ENCODE assay signal across 9 cellular contexts in the genomic region with DNA sequence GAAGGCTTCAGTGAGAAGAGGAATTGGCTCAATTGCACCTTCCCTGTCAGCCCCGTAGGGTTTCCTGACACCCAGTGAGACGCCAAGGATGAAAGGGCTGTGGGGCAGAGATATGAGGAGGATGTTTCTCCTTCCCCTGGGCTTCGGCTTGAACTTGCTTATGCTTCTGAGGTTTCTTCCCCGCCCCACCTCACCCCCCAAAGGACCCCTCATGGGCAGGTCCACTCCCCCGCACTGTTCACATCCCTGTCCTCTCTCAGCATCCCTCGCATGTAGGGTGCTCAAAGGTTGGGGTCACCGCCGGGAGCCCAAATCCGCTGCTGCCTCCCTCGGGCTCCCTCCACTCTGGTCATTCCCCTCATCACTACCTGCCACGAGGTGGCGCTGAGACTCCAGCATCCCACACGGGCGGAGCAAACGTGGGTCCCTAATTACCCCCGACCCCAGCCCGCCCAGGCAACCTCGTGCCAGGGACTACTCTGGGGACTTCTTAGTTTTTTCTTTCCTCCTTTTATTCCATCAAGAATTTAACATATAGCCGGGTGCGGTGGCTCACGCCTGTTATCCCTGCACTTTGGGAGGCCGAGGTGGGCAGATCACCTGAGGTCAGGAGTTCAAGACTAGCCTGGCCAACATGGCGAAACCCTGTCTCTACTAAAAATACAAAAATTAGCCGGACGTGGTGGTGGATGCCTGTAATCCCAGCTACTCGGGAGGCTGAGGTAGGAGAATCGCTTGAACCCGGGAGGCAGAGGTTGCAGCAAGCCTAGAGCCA. TPM values are rescaled to one million over a fixed set of nuclear protein-coding genes. Genes with fewer than 3 reads are reported as not detected.
DNase-seq lines count a peak whose midpoint lies in the region; ATAC-seq and TF ChIP-seq lines count a peak whose summit lies in the region.
"Had no signal": no experiment of that assay in that cellular context is flagged by ENCODE, and none has a peak within 500 bp of the region (broad histone marks: within the 10 kb centered on the region; RNA-seq: fewer than 3 reads in every experiment).

No MANE protein-coding gene starts in this region.

- no peak for ATAC-seq in GM18907 (IDR thresholded peaks at IDR 0.05; ENCODE audit: unreplicated experiment)

- H3K4me2 ChIP-seq in OCI-LY7 (ENCODE audit: low read length) (no peak overlapping the region), parathyroid adenoma (ENCODE audit: low read length) (no peak overlapping the region)

- H3K36me3 ChIP-seq in OCI-LY7 (ENCODE audit: insufficient read depth, low read length) (no peaks in the 10 kb centered on the region), parathyroid adenoma (ENCODE audit: control insufficient read depth, insufficient read depth, low read length) (no peaks in the 10 kb centered on the region)

- no TSS peak for BruUV-seq in OCI-LY7 (replicated peaks; lab: Mats Ljungman, UMichigan)

- no peaks in the 10 kb centered on the region for H3K9me2 ChIP-seq in OCI-LY7 (ENCODE audit: insufficient read depth, low read length)

- H3K79me2 ChIP-seq in OCI-LY7 (ENCODE audit: insufficient read depth, low read depth, low read length), result no peaks in the 10 kb centered on the region
- H3K79me2 ChIP-seq in parathyroid adenoma, result no peaks in the 10 kb centered on the region

- H4K20me1 ChIP-seq in OCI-LY7 (ENCODE audit: insufficient read depth, low read length), result no peaks in the 10 kb centered on the region

- H3K4me1 ChIP-seq in OCI-LY7 (ENCODE audit: insufficient read depth, low read length, poor library complexity, severe bottlenecking) (no peaks in the 10 kb centered on the region), parathyroid adenoma (no peaks in the 10 kb centered on the region)

- TF ChIP-seq CTCF in OCI-LY7 (conservative IDR thresholded peaks at IDR 0.05; ENCODE audit: low read length), result peak; percentile 87
- peak; percentile 85 for TF ChIP-seq CTCF in fibroblast of the aortic adventitia (IDR thresholded peaks at IDR 0.05; ENCODE audit: insufficient read depth, low read length)
- peak; percentile 72 for TF ChIP-seq CTCF in parathyroid adenoma (IDR thresholded peaks at IDR 0.05)

- no peaks in the 10 kb centered on the region for H3K27me3 ChIP-seq in parathyroid adenoma (ENCODE audit: control insufficient read depth, insufficient read depth, low read length)

- intact Hi-C loops in OCI-LY7 (cut with micrococcal nuclease; ENCODE audit: unreplicated experiment), result loop anchor here (1.0 to 5.0 kb wide), 3 partner anchors 56 to 256 kb away; a partner anchor contains a TSS

- H3K9me3 ChIP-seq in OCI-LY7 (ENCODE audit: low read length), result no peaks in the 10 kb centered on the region
- no peaks in the 10 kb centered on the region for H3K9me3 ChIP-seq in parathyroid adenoma (ENCODE audit: control insufficient read depth, low read length)

- H3K4me3 ChIP-seq in OCI-LY7 (ENCODE audit: low read depth, low read length, poor library complexity, severe bottlenecking) (no peak overlapping the region), fibroblast of the aortic adventitia (ENCODE audit: low read depth, low read length) (no peak overlapping the region), parathyroid adenoma (ENCODE audit: low read depth, low read length) (no peak overlapping the region)

- DNase-seq in NCI-H345 (lab: John Stamatoyannopoulos, UW) (peak; percentile 29), NCI-H345 treated with DMSO at 0.1 percent for 48 hours (lab: John Stamatoyannopoulos, UW; ENCODE audit: unreplicated experiment) (no peak), OCI-LY7 (ENCODE audit: low spot score) (peak; percentile 69), fibroblast of the aortic adventitia (ENCODE audit: low read depth) (peak; percentile 46), NCI-H187 (lab: John Stamatoyannopoulos, UW) (no peak)
- DNase-seq in activated T-cell treated with anti-CD3 and anti-CD28 coated beads, Interleukin-2, amount 50 U/mL, for 48 hours, result peak; percentile 80 to 82

- POLR2A ChIA-PET in OCI-LY7 (lab: Charles Lee), result no interaction called here

- CTCF ChIA-PET in OCI-LY7 (lab: Charles Lee; ENCODE audit: unreplicated experiment), result no interaction called here

- no peak overlapping the region for H2AFZ ChIP-seq in OCI-LY7 (ENCODE audit: low read length)
- H2AFZ ChIP-seq in parathyroid adenoma, result peak overlapping the region; percentile 18

- H3K9ac ChIP-seq in parathyroid adenoma, result no peak overlapping the region

- H3K27ac ChIP-seq in OCI-LY7 (ENCODE audit: low read depth, low read length, poor library complexity, severe bottlenecking) (no peak overlapping the region), parathyroid adenoma (no peak overlapping the region)

RNA-seq across cellular contexts. Expression of a gene that starts 3.3 kb away (rescaled TPM):
- not detected in 2 replicates for total RNA-seq in OCI-LY7 (2014; rRNA removed; shearing (Covaris generic))
- total RNA-seq in OCI-LY7 (2022), result not detected in 2 replicates
- not detected in 2 replicates for total RNA-seq in fibroblast of the aortic adventitia (ENCODE audit: low replicate concordance)
- total RNA-seq: glomerular endothelial cell had no signal

RNA-seq across cellular contexts. Expression of a gene that starts 5.9 kb away (rescaled TPM):
- total RNA-seq in OCI-LY7 (2014; rRNA removed; shearing (Covaris generic)), result not detected in 2 replicates
- total RNA-seq in OCI-LY7 (2022) (not detected in 2 replicates), fibroblast of the aortic adventitia (ENCODE audit: low replicate concordance) (not detected in 2 replicates)
- total RNA-seq: glomerular endothelial cell had no signal

Comparison
In these comparisons a context has a peak if more than half of its experiments do, and no peak if none do; other contexts are left out.
1. DNase-seq: peak in NCI-H345 (single experiment), OCI-LY7 (single experiment), activated T-cell treated with anti-CD3 and anti-CD28 coated beads, Interleukin-2, amount 50 U/mL, for 48 hours (2 of 2) and fibroblast of the aortic adventitia (single experiment); none in NCI-H345 treated with DMSO at 0.1 percent for 48 hours (single experiment) and NCI-H187 (0 of 2).
2. Peak in every context shown above with its lines, with median percentiles within 50 percentile points of each other: CTCF ChIP-seq.